ENCODE assay signal across 1 cellular context in the genomic region with DNA sequence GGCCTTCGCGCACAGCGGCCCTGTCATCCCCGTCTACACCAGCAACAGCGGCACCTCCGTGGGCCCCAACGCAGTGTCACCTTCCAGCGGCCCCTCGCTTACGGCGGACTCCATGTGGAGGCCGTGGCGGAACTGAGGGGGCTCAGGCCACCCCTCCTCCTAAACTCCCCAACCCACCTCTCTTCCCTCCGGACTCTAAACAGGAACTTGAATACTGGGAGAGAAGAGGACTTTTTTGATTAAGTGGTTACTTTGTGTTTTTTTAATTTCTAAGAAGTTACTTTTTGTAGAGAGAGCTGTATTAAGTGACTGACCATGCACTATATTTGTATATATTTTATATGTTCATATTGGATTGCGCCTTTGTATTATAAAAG.
TF ChIP-seq lines count a peak whose summit lies in the region.

No MANE protein-coding gene starts in this region.

TF ChIP-seq in HEK293, 187 proteins besides CTCF, POLR2A, EP300 and RAD21 (continued from another document):
- TF ChIP-seq ZNF335 (tag by site-specific recombination; conservative IDR thresholded peaks at IDR 0.05) (0 out of 2 replicates have a peak, but pooled peaks have one; percentile 21), ZNF202 (tag by site-specific recombination; IDR thresholded peaks at IDR 0.05; ENCODE audit: borderline replicate concordance) (no peak), ZNF473 (tag by site-specific recombination; IDR thresholded peaks at IDR 0.05) (no peak), ZNF548 (tag by site-specific recombination; IDR thresholded peaks at IDR 0.05) (no peak), ZNF146 (tag by site-specific recombination; IDR thresholded peaks at IDR 0.05) (no peak), KLF7 (tag by site-specific recombination; IDR thresholded peaks at IDR 0.05; ENCODE audit: borderline replicate concordance) (no peak), ZNF830 (tag by site-specific recombination; IDR thresholded peaks at IDR 0.05; ENCODE audit: low read depth) (no peak), ZNF2 (tag by site-specific recombination; IDR thresholded peaks at IDR 0.05) (no peak), ZNF561 (tag by site-specific recombination; IDR thresholded peaks at IDR 0.05; ENCODE audit: borderline replicate concordance) (0 out of 2 replicates have a peak, but pooled peaks have one; percentile 26), ZNF501 (tag by site-specific recombination; IDR thresholded peaks at IDR 0.05) (no peak), ZNF707 (tag by site-specific recombination; IDR thresholded peaks at IDR 0.05) (no peak), ZNF544 (tag by site-specific recombination; IDR thresholded peaks at IDR 0.05) (no peak), ZNF747 (tag by site-specific recombination; IDR thresholded peaks at IDR 0.05) (no peak), ZBTB1 (tag by site-specific recombination; IDR thresholded peaks at IDR 0.05) (no peak), ZNF621 (tag by site-specific recombination; IDR thresholded peaks at IDR 0.05) (no peak), ZNF776 (tag by site-specific recombination; IDR thresholded peaks at IDR 0.05; ENCODE audit: borderline replicate concordance) (no peak), ZNF175 (tag by site-specific recombination; IDR thresholded peaks at IDR 0.05) (no peak), ZNF510 (tag by site-specific recombination; IDR thresholded peaks at IDR 0.05; ENCODE audit: insufficient replicate concordance) (no peak), ZXDB (tag by site-specific recombination; IDR thresholded peaks at IDR 0.05) (no peak), GFI1B (tag by site-specific recombination; IDR thresholded peaks at IDR 0.05) (no peak), ZFP69B (tag by site-specific recombination; IDR thresholded peaks at IDR 0.05) (peak; percentile 94), KLF1 (tag by site-specific recombination; IDR thresholded peaks at IDR 0.05) (no peak), WT1 (tag by site-specific recombination; IDR thresholded peaks at IDR 0.05) (no peak), ZNF610 (tag by site-specific recombination; IDR thresholded peaks at IDR 0.05; ENCODE audit: borderline replicate concordance) (no peak), YY1 (tag by site-specific recombination; IDR thresholded peaks at IDR 0.05) (no peak), TCF7L2 (IDR thresholded peaks at IDR 0.05; ENCODE audit: borderline replicate concordance, low read depth, low read length) (no peak), ZNF274 (IDR thresholded peaks at IDR 0.05; ENCODE audit: low read length) (no peak), ZNF274 (tag by site-specific recombination; IDR thresholded peaks at IDR 0.05; ENCODE audit: borderline replicate concordance) (no peak), REPIN1 (tag by site-specific recombination; IDR thresholded peaks at IDR 0.05; ENCODE audit: low read depth) (no peak), ZNF658 (tag by site-specific recombination; IDR thresholded peaks at IDR 0.05) (no peak), ZNF239 (tag by site-specific recombination; IDR thresholded peaks at IDR 0.05) (no peak), ZNF112 (tag by site-specific recombination; IDR thresholded peaks at IDR 0.05) (no peak), ZNF174 (tag by site-specific recombination; IDR thresholded peaks at IDR 0.05) (no peak), ZNF664 (tag by site-specific recombination; IDR thresholded peaks at IDR 0.05) (no peak), RBAK (tag by site-specific recombination; IDR thresholded peaks at IDR 0.05) (no peak), ZNF157 (tag by site-specific recombination; IDR thresholded peaks at IDR 0.05) (no peak), ZNF626 (tag by site-specific recombination; IDR thresholded peaks at IDR 0.05) (no peak), OVOL3 (tag by site-specific recombination; IDR thresholded peaks at IDR 0.05) (no peak)
- TF ChIP-seq, protein P1, sequence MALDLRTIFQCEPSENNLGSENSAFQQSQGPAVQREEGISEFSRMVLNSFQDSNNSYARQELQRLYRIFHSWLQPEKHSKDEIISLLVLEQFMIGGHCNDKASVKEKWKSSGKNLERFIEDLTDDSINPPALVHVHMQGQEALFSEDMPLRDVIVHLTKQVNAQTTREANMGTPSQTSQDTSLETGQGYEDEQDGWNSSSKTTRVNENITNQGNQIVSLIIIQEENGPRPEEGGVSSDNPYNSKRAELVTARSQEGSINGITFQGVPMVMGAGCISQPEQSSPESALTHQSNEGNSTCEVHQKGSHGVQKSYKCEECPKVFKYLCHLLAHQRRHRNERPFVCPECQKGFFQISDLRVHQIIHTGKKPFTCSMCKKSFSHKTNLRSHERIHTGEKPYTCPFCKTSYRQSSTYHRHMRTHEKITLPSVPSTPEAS (tag by site-specific recombination; IDR thresholded peaks at IDR 0.05) = no peak
- TF ChIP-seq, protein P2, sequence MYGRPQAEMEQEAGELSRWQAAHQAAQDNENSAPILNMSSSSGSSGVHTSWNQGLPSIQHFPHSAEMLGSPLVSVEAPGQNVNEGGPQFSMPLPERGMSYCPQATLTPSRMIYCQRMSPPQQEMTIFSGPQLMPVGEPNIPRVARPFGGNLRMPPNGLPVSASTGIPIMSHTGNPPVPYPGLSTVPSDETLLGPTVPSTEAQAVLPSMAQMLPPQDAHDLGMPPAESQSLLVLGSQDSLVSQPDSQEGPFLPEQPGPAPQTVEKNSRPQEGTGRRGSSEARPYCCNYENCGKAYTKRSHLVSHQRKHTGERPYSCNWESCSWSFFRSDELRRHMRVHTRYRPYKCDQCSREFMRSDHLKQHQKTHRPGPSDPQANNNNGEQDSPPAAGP (tag by site-specific recombination; IDR thresholded peaks at IDR 0.05) = no peak
- TF ChIP-seq, protein P3, sequence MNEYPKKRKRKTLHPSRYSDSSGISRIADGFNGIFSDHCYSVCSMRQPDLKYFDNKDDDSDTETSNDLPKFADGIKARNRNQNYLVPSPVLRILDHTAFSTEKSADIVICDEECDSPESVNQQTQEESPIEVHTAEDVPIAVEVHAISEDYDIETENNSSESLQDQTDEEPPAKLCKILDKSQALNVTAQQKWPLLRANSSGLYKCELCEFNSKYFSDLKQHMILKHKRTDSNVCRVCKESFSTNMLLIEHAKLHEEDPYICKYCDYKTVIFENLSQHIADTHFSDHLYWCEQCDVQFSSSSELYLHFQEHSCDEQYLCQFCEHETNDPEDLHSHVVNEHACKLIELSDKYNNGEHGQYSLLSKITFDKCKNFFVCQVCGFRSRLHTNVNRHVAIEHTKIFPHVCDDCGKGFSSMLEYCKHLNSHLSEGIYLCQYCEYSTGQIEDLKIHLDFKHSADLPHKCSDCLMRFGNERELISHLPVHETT (tag by site-specific recombination; IDR thresholded peaks at IDR 0.05) = no peak
- TF ChIP-seq, protein P4, sequence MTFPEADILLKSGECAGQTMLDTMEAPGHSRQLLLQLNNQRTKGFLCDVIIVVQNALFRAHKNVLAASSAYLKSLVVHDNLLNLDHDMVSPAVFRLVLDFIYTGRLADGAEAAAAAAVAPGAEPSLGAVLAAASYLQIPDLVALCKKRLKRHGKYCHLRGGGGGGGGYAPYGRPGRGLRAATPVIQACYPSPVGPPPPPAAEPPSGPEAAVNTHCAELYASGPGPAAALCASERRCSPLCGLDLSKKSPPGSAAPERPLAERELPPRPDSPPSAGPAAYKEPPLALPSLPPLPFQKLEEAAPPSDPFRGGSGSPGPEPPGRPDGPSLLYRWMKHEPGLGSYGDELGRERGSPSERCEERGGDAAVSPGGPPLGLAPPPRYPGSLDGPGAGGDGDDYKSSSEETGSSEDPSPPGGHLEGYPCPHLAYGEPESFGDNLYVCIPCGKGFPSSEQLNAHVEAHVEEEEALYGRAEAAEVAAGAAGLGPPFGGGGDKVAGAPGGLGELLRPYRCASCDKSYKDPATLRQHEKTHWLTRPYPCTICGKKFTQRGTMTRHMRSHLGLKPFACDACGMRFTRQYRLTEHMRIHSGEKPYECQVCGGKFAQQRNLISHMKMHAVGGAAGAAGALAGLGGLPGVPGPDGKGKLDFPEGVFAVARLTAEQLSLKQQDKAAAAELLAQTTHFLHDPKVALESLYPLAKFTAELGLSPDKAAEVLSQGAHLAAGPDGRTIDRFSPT (tag by site-specific recombination; IDR thresholded peaks at IDR 0.05) = peak; percentile 12; the same call in 1 of the 2 replicates
- TF ChIP-seq, protein P5, sequence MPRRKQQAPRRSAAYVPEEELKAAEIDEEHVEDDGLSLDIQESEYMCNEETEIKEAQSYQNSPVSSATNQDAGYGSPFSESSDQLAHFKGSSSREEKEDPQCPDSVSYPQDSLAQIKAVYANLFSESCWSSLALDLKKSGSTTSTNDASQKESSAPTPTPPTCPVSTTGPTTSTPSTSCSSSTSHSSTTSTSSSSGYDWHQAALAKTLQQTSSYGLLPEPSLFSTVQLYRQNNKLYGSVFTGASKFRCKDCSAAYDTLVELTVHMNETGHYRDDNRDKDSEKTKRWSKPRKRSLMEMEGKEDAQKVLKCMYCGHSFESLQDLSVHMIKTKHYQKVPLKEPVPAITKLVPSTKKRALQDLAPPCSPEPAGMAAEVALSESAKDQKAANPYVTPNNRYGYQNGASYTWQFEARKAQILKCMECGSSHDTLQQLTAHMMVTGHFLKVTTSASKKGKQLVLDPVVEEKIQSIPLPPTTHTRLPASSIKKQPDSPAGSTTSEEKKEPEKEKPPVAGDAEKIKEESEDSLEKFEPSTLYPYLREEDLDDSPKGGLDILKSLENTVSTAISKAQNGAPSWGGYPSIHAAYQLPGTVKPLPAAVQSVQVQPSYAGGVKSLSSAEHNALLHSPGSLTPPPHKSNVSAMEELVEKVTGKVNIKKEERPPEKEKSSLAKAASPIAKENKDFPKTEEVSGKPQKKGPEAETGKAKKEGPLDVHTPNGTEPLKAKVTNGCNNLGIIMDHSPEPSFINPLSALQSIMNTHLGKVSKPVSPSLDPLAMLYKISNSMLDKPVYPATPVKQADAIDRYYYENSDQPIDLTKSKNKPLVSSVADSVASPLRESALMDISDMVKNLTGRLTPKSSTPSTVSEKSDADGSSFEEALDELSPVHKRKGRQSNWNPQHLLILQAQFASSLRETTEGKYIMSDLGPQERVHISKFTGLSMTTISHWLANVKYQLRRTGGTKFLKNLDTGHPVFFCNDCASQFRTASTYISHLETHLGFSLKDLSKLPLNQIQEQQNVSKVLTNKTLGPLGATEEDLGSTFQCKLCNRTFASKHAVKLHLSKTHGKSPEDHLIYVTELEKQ (tag by site-specific recombination; IDR thresholded peaks at IDR 0.05; ENCODE audit: borderline replicate concordance) = no peak
- TF ChIP-seq, protein P6, sequence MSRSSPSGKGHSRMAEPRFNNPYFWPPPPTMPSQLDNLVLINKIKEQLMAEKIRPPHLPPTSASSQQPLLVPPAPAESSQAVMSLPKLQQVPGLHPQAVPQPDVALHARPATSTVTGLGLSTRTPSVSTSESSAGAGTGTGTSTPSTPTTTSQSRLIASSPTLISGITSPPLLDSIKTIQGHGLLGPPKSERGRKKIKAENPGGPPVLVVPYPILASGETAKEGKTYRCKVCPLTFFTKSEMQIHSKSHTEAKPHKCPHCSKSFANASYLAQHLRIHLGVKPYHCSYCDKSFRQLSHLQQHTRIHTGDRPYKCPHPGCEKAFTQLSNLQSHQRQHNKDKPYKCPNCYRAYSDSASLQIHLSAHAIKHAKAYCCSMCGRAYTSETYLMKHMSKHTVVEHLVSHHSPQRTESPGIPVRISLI (tag by site-specific recombination; IDR thresholded peaks at IDR 0.05) = peak; percentile 12; the same call in 1 of the 2 replicates
- TF ChIP-seq, protein P7, sequence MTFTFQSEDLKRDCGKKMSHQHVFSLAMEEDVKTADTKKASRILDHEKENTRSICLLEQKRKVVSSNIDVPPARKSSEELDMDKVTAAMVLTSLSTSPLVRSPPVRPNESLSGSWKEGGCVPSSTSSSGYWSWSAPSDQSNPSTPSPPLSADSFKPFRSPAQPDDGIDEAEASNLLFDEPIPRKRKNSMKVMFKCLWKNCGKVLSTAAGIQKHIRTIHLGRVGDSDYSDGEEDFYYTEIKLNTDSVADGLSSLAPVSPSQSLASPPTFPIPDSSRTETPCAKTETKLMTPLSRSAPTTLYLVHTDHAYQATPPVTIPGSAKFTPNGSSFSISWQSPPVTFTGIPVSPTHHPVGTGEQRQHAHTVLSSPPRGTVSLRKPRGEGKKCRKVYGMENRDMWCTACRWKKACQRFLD (tag by site-specific recombination; IDR thresholded peaks at IDR 0.05) = no peak
- TF ChIP-seq, protein P8, sequence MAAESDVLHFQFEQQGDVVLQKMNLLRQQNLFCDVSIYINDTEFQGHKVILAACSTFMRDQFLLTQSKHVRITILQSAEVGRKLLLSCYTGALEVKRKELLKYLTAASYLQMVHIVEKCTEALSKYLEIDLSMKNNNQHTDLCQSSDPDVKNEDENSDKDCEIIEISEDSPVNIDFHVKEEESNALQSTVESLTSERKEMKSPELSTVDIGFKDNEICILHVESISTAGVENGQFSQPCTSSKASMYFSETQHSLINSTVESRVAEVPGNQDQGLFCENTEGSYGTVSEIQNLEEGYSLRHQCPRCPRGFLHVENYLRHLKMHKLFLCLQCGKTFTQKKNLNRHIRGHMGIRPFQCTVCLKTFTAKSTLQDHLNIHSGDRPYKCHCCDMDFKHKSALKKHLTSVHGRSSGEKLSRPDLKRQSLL (tag by site-specific recombination; IDR thresholded peaks at IDR 0.05) = no peak
- TF ChIP-seq, protein P9, sequence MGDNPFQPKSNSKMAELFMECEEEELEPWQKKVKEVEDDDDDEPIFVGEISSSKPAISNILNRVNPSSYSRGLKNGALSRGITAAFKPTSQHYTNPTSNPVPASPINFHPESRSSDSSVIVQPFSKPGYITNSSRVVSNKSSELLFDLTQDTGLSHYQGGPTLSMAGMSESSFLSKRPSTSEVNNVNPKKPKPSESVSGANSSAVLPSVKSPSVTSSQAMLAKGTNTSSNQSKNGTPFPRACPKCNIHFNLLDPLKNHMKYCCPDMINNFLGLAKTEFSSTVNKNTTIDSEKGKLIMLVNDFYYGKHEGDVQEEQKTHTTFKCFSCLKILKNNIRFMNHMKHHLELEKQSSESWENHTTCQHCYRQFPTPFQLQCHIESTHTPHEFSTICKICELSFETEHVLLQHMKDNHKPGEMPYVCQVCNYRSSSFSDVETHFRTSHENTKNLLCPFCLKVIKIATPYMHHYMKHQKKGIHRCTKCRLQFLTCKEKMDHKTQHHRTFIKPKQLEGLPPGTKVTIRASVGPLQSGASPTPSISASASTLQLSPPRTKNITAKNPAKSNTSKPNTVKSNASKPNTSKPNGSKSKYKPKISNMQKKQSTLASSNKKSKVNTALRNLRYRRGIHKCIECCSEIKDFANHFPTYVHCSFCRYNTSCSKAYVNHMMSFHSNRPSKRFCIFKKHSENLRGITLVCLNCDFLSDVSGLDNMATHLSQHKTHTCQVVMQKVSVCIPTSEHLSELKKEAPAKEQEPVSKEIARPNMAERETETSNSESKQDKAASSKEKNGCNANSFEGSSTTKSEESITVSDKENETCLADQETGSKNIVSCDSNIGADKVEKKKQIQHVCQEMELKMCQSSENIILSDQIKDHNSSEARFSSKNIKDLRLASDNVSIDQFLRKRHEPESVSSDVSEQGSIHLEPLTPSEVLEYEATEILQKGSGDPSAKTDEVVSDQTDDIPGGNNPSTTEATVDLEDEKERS (tag by site-specific recombination; IDR thresholded peaks at IDR 0.05) = no peak
- TF ChIP-seq, protein P10, sequence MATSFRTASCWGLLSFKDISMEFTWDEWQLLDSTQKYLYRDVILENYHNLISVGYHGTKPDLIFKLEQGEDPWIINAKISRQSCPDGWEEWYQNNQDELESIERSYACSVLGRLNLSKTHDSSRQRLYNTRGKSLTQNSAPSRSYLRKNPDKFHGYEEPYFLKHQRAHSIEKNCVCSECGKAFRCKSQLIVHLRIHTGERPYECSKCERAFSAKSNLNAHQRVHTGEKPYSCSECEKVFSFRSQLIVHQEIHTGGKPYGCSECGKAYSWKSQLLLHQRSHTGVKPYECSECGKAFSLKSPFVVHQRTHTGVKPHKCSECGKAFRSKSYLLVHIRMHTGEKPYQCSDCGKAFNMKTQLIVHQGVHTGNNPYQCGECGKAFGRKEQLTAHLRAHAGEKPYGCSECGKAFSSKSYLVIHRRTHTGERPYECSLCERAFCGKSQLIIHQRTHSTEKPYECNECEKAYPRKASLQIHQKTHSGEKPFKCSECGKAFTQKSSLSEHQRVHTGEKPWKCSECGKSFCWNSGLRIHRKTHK (tag by site-specific recombination; IDR thresholded peaks at IDR 0.05) = no peak
